Comparison of ENCODE assay signal across 32 cellular contexts in the genomic region with DNA sequence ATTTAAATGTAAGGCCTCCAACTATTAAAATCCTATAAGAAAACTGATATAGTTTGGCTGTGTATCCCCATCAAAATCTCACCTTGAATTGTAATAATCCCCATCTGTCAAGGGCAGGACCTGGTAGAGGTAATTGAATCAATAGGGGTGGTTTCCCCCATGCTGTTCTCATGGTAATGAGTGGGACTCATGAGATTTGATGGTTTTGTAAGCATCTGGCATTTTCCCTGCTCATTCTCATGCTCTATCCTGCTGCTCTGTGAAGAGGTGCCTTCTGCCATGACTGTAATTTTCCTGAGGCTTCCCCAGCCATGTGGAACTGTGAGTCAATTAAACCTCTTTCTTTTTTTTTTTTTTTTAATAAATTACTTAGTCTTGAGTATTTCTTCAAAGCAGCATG. TPM values are rescaled to one million over a fixed set of nuclear protein-coding genes. Genes with fewer than 3 reads are reported as not detected.
"Had no signal": no experiment of that assay in that cellular context is flagged by ENCODE, and none has a peak within 500 bp of the region (broad histone marks: within the 10 kb centered on the region; RNA-seq: fewer than 3 reads in every experiment).

No MANE protein-coding gene starts in this region.

- H3K27me3 ChIP-seq: esophagus squamous epithelium, gastrocnemius medialis, hepatocyte, ovary, right lobe of liver, suprapubic skin, upper lobe of right lung had no signal

- H3K4me3 ChIP-seq: esophagus squamous epithelium, gastrocnemius medialis, hepatocyte, ovary, right lobe of liver, skin epidermis, suprapubic skin, tibial artery, upper lobe of right lung had no signal

- H2AFZ ChIP-seq: hepatocyte had no signal

- H3K4me1 ChIP-seq: gastrocnemius medialis, right lobe of liver, suprapubic skin, tibial artery, upper lobe of right lung had no signal

- H3K36me3 ChIP-seq: esophagus squamous epithelium, gastrocnemius medialis, ovary, right lobe of liver, suprapubic skin, tibial artery, upper lobe of right lung had no signal

- H3K79me2 ChIP-seq: hepatocyte had no signal

- H3K4me3 Mint-ChIP-seq: activated B cell treated with CpG ODN at 0.5 μM for 24 hours; activated CD8-positive, alpha-beta T cell treated with anti-CD3 and anti-CD28 coated beads for 36 hours; activated naive CD8-positive, alpha-beta T cell; activated T-cell treated with anti-CD3 and anti-CD28 coated beads, Interleukin-2, amount 50 U/mL, for 72 hours; central memory CD8-positive, alpha-beta T cell; mesothelial cell of epicardium; naive thymus-derived CD4-positive, alpha-beta T cell; stimulated activated memory B cell treated with anti-CD40 and anti-IgM and Interleukin-4, amounts not matched to agents 10 μg/mL and 1 μg/mL and 100 μg/mL, for 72 hours had no signal

- DNase-seq: activated B cell treated with CpG ODN at 0.5 μM for 24 hours; activated CD4-positive, alpha-beta T cell treated with anti-CD3 and anti-CD28 coated beads, Interleukin-2, amount 50 U/mL, for 1 hour; activated CD8-positive, alpha-beta T cell treated with anti-CD3 and anti-CD28 coated beads for 36 hours; activated naive CD4-positive, alpha-beta T cell; activated T-cell treated with anti-CD3 and anti-CD28 coated beads, Interleukin-2, amount 50 U/mL, for 72 hours; anterior cingulate cortex; dermis blood vessel endothelial cell; effector CD4-positive, alpha-beta T cell; esophagus squamous epithelium; gastrocnemius medialis; naive thymus-derived CD4-positive, alpha-beta T cell; ovary; right lobe of liver; stimulated activated CD4-positive, alpha-beta T cell treated with anti-CD3 and anti-CD28 coated beads, Interleukin-4, amount 100 ng/mL, for 24 hours; stimulated activated CD8-positive, alpha-beta memory T cell treated with anti-CD3 and anti-CD28 coated beads, Interleukin-4, amount 100 ng/mL, for 48 hours; T-helper 2 cell; tibial artery; upper lobe of right lung had no signal

- H3K9me3 ChIP-seq: esophagus squamous epithelium, gastrocnemius medialis, ovary, right lobe of liver, suprapubic skin, tibial artery, upper lobe of right lung had no signal

- ATAC-seq: activated CD8-positive, alpha-beta T cell treated with anti-CD3 and anti-CD28 coated beads for 36 hours; activated T-cell treated with anti-CD3 and anti-CD28 coated beads, Interleukin-2, amount 50 U/mL, for 72 hours; gastrocnemius medialis; naive thymus-derived CD4-positive, alpha-beta T cell; right lobe of liver; stimulated activated memory B cell treated with anti-CD40 and anti-IgM and Interleukin-4, amounts not matched to agents 10 μg/mL and 1 μg/mL and 100 μg/mL, for 72 hours; upper lobe of right lung had no signal

- H3K9me3 Mint-ChIP-seq: activated B cell treated with CpG ODN at 0.5 μM for 24 hours; activated CD8-positive, alpha-beta T cell treated with anti-CD3 and anti-CD28 coated beads for 36 hours; activated T-cell treated with anti-CD3 and anti-CD28 coated beads, Interleukin-2, amount 50 U/mL, for 72 hours; stimulated activated memory B cell treated with anti-CD40 and anti-IgM and Interleukin-4, amounts not matched to agents 10 μg/mL and 1 μg/mL and 100 μg/mL, for 72 hours had no signal

- H3K27ac Mint-ChIP-seq: activated B cell treated with CpG ODN at 0.5 μM for 24 hours; activated CD8-positive, alpha-beta T cell treated with anti-CD3 and anti-CD28 coated beads for 36 hours; activated naive CD8-positive, alpha-beta T cell; activated T-cell treated with anti-CD3 and anti-CD28 coated beads, Interleukin-2, amount 50 U/mL, for 72 hours; mesothelial cell of epicardium; naive thymus-derived CD4-positive, alpha-beta T cell; progenitor cell of endocrine pancreas; stimulated activated memory B cell treated with anti-CD40 and anti-IgM and Interleukin-4, amounts not matched to agents 10 μg/mL and 1 μg/mL and 100 μg/mL, for 72 hours had no signal

- H3K27me3 Mint-ChIP-seq: activated B cell treated with CpG ODN at 0.5 μM for 24 hours; activated CD8-positive, alpha-beta T cell treated with anti-CD3 and anti-CD28 coated beads for 36 hours; activated naive CD8-positive, alpha-beta T cell; central memory CD8-positive, alpha-beta T cell; naive thymus-derived CD4-positive, alpha-beta T cell; progenitor cell of endocrine pancreas; stimulated activated memory B cell treated with anti-CD40 and anti-IgM and Interleukin-4, amounts not matched to agents 10 μg/mL and 1 μg/mL and 100 μg/mL, for 72 hours had no signal

- H3K4me1 Mint-ChIP-seq: activated B cell treated with CpG ODN at 0.5 μM for 24 hours; central memory CD8-positive, alpha-beta T cell; mesothelial cell of epicardium; naive thymus-derived CD4-positive, alpha-beta T cell; stimulated activated memory B cell treated with anti-CD40 and anti-IgM and Interleukin-4, amounts not matched to agents 10 μg/mL and 1 μg/mL and 100 μg/mL, for 72 hours had no signal

- H3K4me2 ChIP-seq: hepatocyte had no signal

- H3K36me3 Mint-ChIP-seq: activated naive CD8-positive, alpha-beta T cell; mesothelial cell of epicardium; naive thymus-derived CD4-positive, alpha-beta T cell; stimulated activated memory B cell treated with anti-CD40 and anti-IgM and Interleukin-4, amounts not matched to agents 10 μg/mL and 1 μg/mL and 100 μg/mL, for 72 hours had no signal

- H3K27ac ChIP-seq: epithelial cell of prostate, esophagus squamous epithelium, gastrocnemius medialis, hepatocyte, ovary, right lobe of liver, skin epidermis, suprapubic skin, tibial artery, upper lobe of right lung had no signal

- FAIRE-seq: bronchial epithelial cell, colon, endometrium had no signal

RNA-seq across cellular contexts. Expression of a gene that starts 31.9 kb away (rescaled TPM):
- total RNA-seq: activated B cell treated with CpG ODN at 0.5 μM for 24 hours; activated CD8-positive, alpha-beta T cell treated with anti-CD3 and anti-CD28 coated beads for 36 hours; activated T-cell treated with anti-CD3 and anti-CD28 coated beads, Interleukin-2, amount 50 U/mL, for 72 hours; esophagus squamous epithelium; gastrocnemius medialis; hepatocyte; lower leg skin; naive thymus-derived CD4-positive, alpha-beta T cell; ovary; progenitor cell of endocrine pancreas; right lobe of liver; suprapubic skin; upper lobe of right lung had no signal
- polyA plus RNA-seq: adipose tissue; hepatocyte; naive thymus-derived CD4-positive, alpha-beta T cell; ovary had no signal

RNA-seq across cellular contexts. Expression of a gene that starts 32.0 kb away (rescaled TPM):
- total RNA-seq: activated B cell treated with CpG ODN at 0.5 μM for 24 hours; activated CD8-positive, alpha-beta T cell treated with anti-CD3 and anti-CD28 coated beads for 36 hours; activated T-cell treated with anti-CD3 and anti-CD28 coated beads, Interleukin-2, amount 50 U/mL, for 72 hours; gastrocnemius medialis; lower leg skin; naive thymus-derived CD4-positive, alpha-beta T cell had no signal
- polyA plus RNA-seq: naive thymus-derived CD4-positive, alpha-beta T cell had no signal
